In genomic region chr3:49161808-49162530, GRCh38 we compare ENCODE assay signal across 14 cellular contexts. TPM values are rescaled to one million over a fixed set of nuclear protein-coding genes. Genes with fewer than 3 reads are reported as not detected.
A peak's percentile ranks its signal among the peaks of the same experiment; 100 is the strongest.
DNase-seq lines count a peak whose midpoint lies in the region; ATAC-seq and TF ChIP-seq lines count a peak whose summit lies in the region.
"Had no signal": no experiment of that assay in that cellular context is flagged by ENCODE, and none has a peak within 500 bp of the region (broad histone marks: within the 10 kb centered on the region; RNA-seq: fewer than 3 reads in every experiment).

No MANE protein-coding gene starts in this region.

- no peaks in the 10 kb centered on the region for H3K27me3 Mint-ChIP-seq in activated T-helper 17 cell treated with anti-CD3 and anti-CD28 coated beads, Interleukin-2, amount 50 U/mL, for 72 hours
- H3K27me3 Mint-ChIP-seq: dendritic cell treated with granulocyte-macrophage colony-stimulating factor and Interleukin-4, amounts not matched to agents 40 ng/mL and 50 ng/mL, for 4 days; naive B cell had no signal

- DNase-seq in stimulated activated CD4-positive, alpha-beta T cell treated with anti-CD3 and anti-CD28 coated beads, Interleukin-15, amount 100 ng/mL, for 24 hours, result peak; percentile 22
- no peak for DNase-seq in stimulated activated CD4-positive, alpha-beta T cell treated with anti-CD3 and anti-CD28 coated beads, Interleukin-4, amount 100 ng/mL, for 1 hour
- DNase-seq in upper lobe of right lung (no peak), upper lobe of left lung (no peak), WERI-Rb-1 (no peak)
- DNase-seq: left ventricle myocardium superior; naive B cell; NCI-H2081 treated with DMSO at 0.1 percent for 48 hours; SJCRH30; stimulated activated CD4-positive, alpha-beta T cell treated with anti-CD3 and anti-CD28 coated beads, Interleukin-4, amount 100 ng/mL, for 4 hours; stimulated activated naive CD4-positive, alpha-beta T cell treated with Interleukin-2 at 50 U/mL for 16 hours had no signal

- H3K4me1 ChIP-seq in upper lobe of right lung (peaks cover 21% of the 10 kb centered on the region), upper lobe of left lung (peaks cover 12 to 32% (median 16%) of the 10 kb centered on the region in 4 donors)

- peaks cover 14% of the 10 kb centered on the region for H3K4me1 Mint-ChIP-seq in activated T-helper 17 cell treated with anti-CD3 and anti-CD28 coated beads, Interleukin-2, amount 50 U/mL, for 72 hours

- H3K36me3 Mint-ChIP-seq in activated T-helper 17 cell treated with anti-CD3 and anti-CD28 coated beads, Interleukin-2, amount 50 U/mL, for 72 hours (ENCODE audit: low read depth), result peaks cover 33% of the 10 kb centered on the region

- H3K9me3 ChIP-seq in upper lobe of right lung (no peaks in the 10 kb centered on the region), upper lobe of left lung (no peaks in the 10 kb centered on the region), WERI-Rb-1 (ENCODE audit: severe bottlenecking) (peaks cover 3% of the 10 kb centered on the region)
- H3K9me3 ChIP-seq: SJCRH30 had no signal

- no peaks in the 10 kb centered on the region for H3K9me3 Mint-ChIP-seq in activated T-helper 17 cell treated with anti-CD3 and anti-CD28 coated beads, Interleukin-2, amount 50 U/mL, for 72 hours
- H3K9me3 Mint-ChIP-seq: dendritic cell treated with granulocyte-macrophage colony-stimulating factor and Interleukin-4, amounts not matched to agents 40 ng/mL and 50 ng/mL, for 4 days; naive B cell had no signal

- H3K36me3 ChIP-seq in upper lobe of right lung (peaks cover 13% of the 10 kb centered on the region), upper lobe of left lung (peaks cover 8 to 28% (median 16%) of the 10 kb centered on the region in 4 donors), WERI-Rb-1 (peaks cover 21% of the 10 kb centered on the region)

- TF ChIP-seq POLR2A in upper lobe of left lung (IDR thresholded peaks at IDR 0.05), result no peak

- intact Hi-C loops in upper lobe of right lung (cut with DNase I), result no loop called here

- H3K27ac ChIP-seq in upper lobe of right lung (no peak overlapping the region), upper lobe of left lung (no peak overlapping the region), WERI-Rb-1 (no peak overlapping the region)
- H3K27ac ChIP-seq: SJCRH30 had no signal

- H3K27ac Mint-ChIP-seq in activated T-helper 17 cell treated with anti-CD3 and anti-CD28 coated beads, Interleukin-2, amount 50 U/mL, for 72 hours, result peak overlapping the region; percentile 54
- H3K27ac Mint-ChIP-seq: dendritic cell treated with granulocyte-macrophage colony-stimulating factor and Interleukin-4, amounts not matched to agents 40 ng/mL and 50 ng/mL, for 4 days had no signal

- H3K4me3 ChIP-seq in upper lobe of right lung (no peak overlapping the region), upper lobe of left lung (no peak overlapping the region), WERI-Rb-1 (ENCODE audit: low read depth, low read length) (no peak overlapping the region)
- H3K4me3 ChIP-seq: SJCRH30 had no signal

- no peak for TF ChIP-seq EP300 in upper lobe of left lung (IDR thresholded peaks at IDR 0.05)

- H3K4me3 Mint-ChIP-seq in activated T-helper 17 cell treated with anti-CD3 and anti-CD28 coated beads, Interleukin-2, amount 50 U/mL, for 72 hours, result no peak overlapping the region
- H3K4me3 Mint-ChIP-seq: dendritic cell treated with granulocyte-macrophage colony-stimulating factor and Interleukin-4, amounts not matched to agents 40 ng/mL and 50 ng/mL, for 4 days had no signal

- TF ChIP-seq CTCF in upper lobe of right lung (IDR thresholded peaks at IDR 0.05) (no peak), upper lobe of left lung (IDR thresholded peaks at IDR 0.05) (no peak), WERI-Rb-1 (IDR thresholded peaks at IDR 0.05; ENCODE audit: low read depth, low read length) (no peak)

- WGBS in upper lobe of left lung, 2 donors, result 59 to 64% methylated on average over 3 of the region's 3 CpGs

- ATAC-seq in activated T-helper 17 cell treated with anti-CD3 and anti-CD28 coated beads, Interleukin-2, amount 50 U/mL, for 72 hours (replicated peaks), result peak; percentile 49
- ATAC-seq in upper lobe of right lung (peak; percentile 20), upper lobe of left lung (ENCODE audit: low FRiP score in 2 of 2) (no peak)
- ATAC-seq: HCT116, left ventricle myocardium superior had no signal

- H3K27me3 ChIP-seq in upper lobe of right lung, result no peaks in the 10 kb centered on the region
- H3K27me3 ChIP-seq in upper lobe of left lung, result no peaks in the 10 kb centered on the region
- no peaks in the 10 kb centered on the region for H3K27me3 ChIP-seq in WERI-Rb-1 (ENCODE audit: insufficient read depth, low read depth, severe bottlenecking)
- H3K27me3 ChIP-seq: SJCRH30 had no signal

RNA-seq across cellular contexts. Expression of gene CCDC71, which starts 4.2 kb away (rescaled TPM):
- total RNA-seq in activated T-helper 17 cell treated with anti-CD3 and anti-CD28 coated beads, Interleukin-2, amount 50 U/mL, for 72 hours, result 10 to 100 TPM; 15.6 to 17.0 TPM
- total RNA-seq in upper lobe of right lung (22.1 TPM), upper lobe of left lung (10 to 100 TPM; 20.7 to 31.6 (median 26.0) TPM)

RNA-seq across cellular contexts. Expression of gene KLHDC8B, which starts 9.4 kb away (rescaled TPM):
- 1 to 10 TPM; 1.0 to 3.7 TPM for total RNA-seq in activated T-helper 17 cell treated with anti-CD3 and anti-CD28 coated beads, Interleukin-2, amount 50 U/mL, for 72 hours
- total RNA-seq in upper lobe of right lung (22.4 TPM), upper lobe of left lung (10 to 100 TPM; 21.9 to 60.8 (median 32.7) TPM)

RNA-seq across cellular contexts. Expression of gene LAMB2, which starts 29.1 kb away (rescaled TPM):
- total RNA-seq in activated T-helper 17 cell treated with anti-CD3 and anti-CD28 coated beads, Interleukin-2, amount 50 U/mL, for 72 hours, result under 1 TPM in 1 of 2 donors, not detected in 1; 0.79 TPM
- total RNA-seq in upper lobe of right lung (489 TPM), upper lobe of left lung (100 to 1,000 TPM; 349 to 904 (median 555) TPM)

RNA-seq across cellular contexts. Expression of gene USP19, which starts 41.3 kb away (rescaled TPM):
- 10 to 100 TPM; 33.4 to 36.0 TPM for total RNA-seq in activated T-helper 17 cell treated with anti-CD3 and anti-CD28 coated beads, Interleukin-2, amount 50 U/mL, for 72 hours
- total RNA-seq in upper lobe of right lung, result 63.9 TPM
- total RNA-seq in upper lobe of left lung, result 10 to 100 TPM; 42.6 to 76.4 (median 57.2) TPM

RNA-seq across cellular contexts. Expression of gene QARS1, which starts 57.4 kb away (rescaled TPM):
- total RNA-seq in activated T-helper 17 cell treated with anti-CD3 and anti-CD28 coated beads, Interleukin-2, amount 50 U/mL, for 72 hours, result 100 to 1,000 TPM; 284 to 292 TPM
- 172 TPM for total RNA-seq in upper lobe of right lung
- total RNA-seq in upper lobe of left lung, result 100 to 1,000 TPM; 143 to 256 (median 191) TPM

Comparison
In these comparisons a context has a peak if more than half of its experiments do, and no peak if none do; other contexts are left out.
1. ATAC-seq: peak in activated T-helper 17 cell treated with anti-CD3 and anti-CD28 coated beads, Interleukin-2, amount 50 U/mL, for 72 hours (single experiment) and upper lobe of right lung (single experiment); none in upper lobe of left lung (0 of 2).
2. RNA of gene LAMB2, which starts 29.1 kb away (total RNA-seq): 349 to 904 TPM in upper lobe of left lung and 489 TPM in upper lobe of right lung (single experiment); 0.79 TPM in activated T-helper 17 cell treated with anti-CD3 and anti-CD28 coated beads, Interleukin-2, amount 50 U/mL, for 72 hours; every median in the first group is over 100 times any median in the second.